In the genomic region with DNA sequence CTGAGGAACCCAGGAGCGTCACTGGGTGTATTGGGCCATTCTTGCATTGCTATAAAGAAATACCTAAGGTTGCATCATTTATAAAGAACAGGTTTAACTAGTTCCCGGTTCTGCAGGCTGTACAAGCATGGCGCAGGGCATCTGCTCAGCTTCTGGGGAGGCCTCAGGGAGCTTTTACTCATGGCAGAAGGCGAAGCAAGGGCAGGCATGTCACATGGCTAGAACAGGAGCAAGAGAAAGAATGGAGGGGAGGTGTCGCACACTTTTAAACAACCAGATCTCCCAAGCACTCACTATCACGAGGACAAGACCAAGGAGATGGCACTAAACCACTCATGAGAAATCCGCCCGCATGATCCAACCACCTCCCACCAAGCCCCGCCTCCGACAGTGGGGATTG, we compare ENCODE assay signal across 28 cellular contexts.
"Had no signal": no experiment of that assay in that cellular context is flagged by ENCODE, and none has a peak within 500 bp of the region (broad histone marks: within the 10 kb centered on the region; RNA-seq: fewer than 3 reads in every experiment).

No MANE protein-coding gene starts in this region.

- H3K27ac Mint-ChIP-seq: immature natural killer cell; naive thymus-derived CD8-positive, alpha-beta T cell; progenitor cell of endocrine pancreas; stimulated activated effector memory CD8-positive, alpha-beta T cell treated with anti-CD3 and anti-CD28 coated beads, Interleukin-12 subunit alpha, Interleukin-12 subunit beta, amount 100 ng/mL, for 72 hours; stimulated activated naive CD8-positive, alpha-beta T cell treated with anti-CD3 and anti-CD28 coated beads, Interleukin-15, Interleukin-2, amounts not matched to agents 100 ng/mL and 50 ng/mL, for 24 hours had no signal

- H3K27me3 Mint-ChIP-seq: stimulated activated naive CD8-positive, alpha-beta T cell treated with anti-CD3 and anti-CD28 coated beads, Interleukin-15, Interleukin-2, amounts not matched to agents 100 ng/mL and 50 ng/mL, for 24 hours had no signal

- H3K4me3 ChIP-seq: left lung, lower lobe of right lung, ovary, right atrium auricular region, right lobe of liver, spleen, suprapubic skin, thoracic aorta, tibial artery, uterus had no signal

- H3K27ac ChIP-seq: left lung, lower lobe of right lung, neutrophil, ovary, right atrium auricular region, right lobe of liver, suprapubic skin, thoracic aorta, tibial artery, uterus had no signal

- H3K4me3 Mint-ChIP-seq: immature natural killer cell; naive thymus-derived CD8-positive, alpha-beta T cell; nephron; neural crest cell; stimulated activated effector memory CD8-positive, alpha-beta T cell treated with anti-CD3 and anti-CD28 coated beads, Interleukin-12 subunit alpha, Interleukin-12 subunit beta, amount 100 ng/mL, for 72 hours; stimulated activated naive CD8-positive, alpha-beta T cell treated with anti-CD3 and anti-CD28 coated beads, Interleukin-15, Interleukin-2, amounts not matched to agents 100 ng/mL and 50 ng/mL, for 24 hours had no signal

- H3K27me3 ChIP-seq: left lung, neutrophil, ovary, right atrium auricular region, right lobe of liver, spleen, suprapubic skin, tibial artery, uterus had no signal

- H3K36me3 Mint-ChIP-seq: stimulated activated effector memory CD8-positive, alpha-beta T cell treated with anti-CD3 and anti-CD28 coated beads, Interleukin-12 subunit alpha, Interleukin-12 subunit beta, amount 100 ng/mL, for 72 hours had no signal

- H3K9me3 Mint-ChIP-seq: stimulated activated effector memory CD8-positive, alpha-beta T cell treated with anti-CD3 and anti-CD28 coated beads, Interleukin-12 subunit alpha, Interleukin-12 subunit beta, amount 100 ng/mL, for 72 hours; stimulated activated naive CD8-positive, alpha-beta T cell treated with anti-CD3 and anti-CD28 coated beads, Interleukin-15, Interleukin-2, amounts not matched to agents 100 ng/mL and 50 ng/mL, for 24 hours had no signal

- H3K9me3 ChIP-seq: left lung, neutrophil, ovary, right lobe of liver, suprapubic skin had no signal

- FAIRE-seq: islet of Langerhans, kidney, small intestine had no signal

- H3K36me3 ChIP-seq: left lung, lower lobe of right lung, neutrophil, ovary, right atrium auricular region, right lobe of liver, spleen, suprapubic skin, thoracic aorta, tibial artery, uterus had no signal

- H3K4me1 ChIP-seq: left lung, lower lobe of right lung, right lobe of liver, suprapubic skin had no signal

- DNase-seq: hypothalamus; immature natural killer cell; kidney; left colon; left lung; lower lobe of right lung; mammary epithelial cell; mesenchymal stem cell; naive thymus-derived CD8-positive, alpha-beta T cell; occipital lobe; ovary; right lobe of liver; small intestine; spleen; stimulated activated CD4-positive, alpha-beta T cell treated with anti-CD3 and anti-CD28 coated beads, Interleukin-4, amount 100 ng/mL, for 24 hours; stimulated activated naive CD4-positive, alpha-beta T cell; tibial artery; uterus had no signal

- ATAC-seq: left lung; lower lobe of right lung; naive thymus-derived CD8-positive, alpha-beta T cell; right lobe of liver; stimulated activated effector memory CD8-positive, alpha-beta T cell treated with anti-CD3 and anti-CD28 coated beads, Interleukin-12 subunit alpha, Interleukin-12 subunit beta, amount 100 ng/mL, for 72 hours had no signal
